11 cellular contexts compared by ENCODE assay signal in genomic region chr16:72015124-72015523, GRCh38. TPM values are rescaled to one million over a fixed set of nuclear protein-coding genes. Genes with fewer than 3 reads are reported as not detected.
"Had no signal": no experiment of that assay in that cellular context is flagged by ENCODE, and none has a peak within 500 bp of the region (broad histone marks: within the 10 kb centered on the region; RNA-seq: fewer than 3 reads in every experiment).

No MANE protein-coding gene starts in this region.

- H3K4me1 ChIP-seq: adrenal gland had no signal

- DNase-seq: activated CD4-positive, alpha-beta T cell treated with anti-CD3 and anti-CD28 coated beads, Interleukin-2, amount 50 U/mL, for 4 hours; activated naive CD4-positive, alpha-beta T cell treated with anti-CD3 and anti-CD28 coated beads, Interleukin-2, amount 50 U/mL, for 16 hours; activated T-cell treated with anti-CD3 and anti-CD28 coated beads, Interleukin-2, amount 50 U/mL, for 1 hour; adrenal gland; effector memory CD8-positive, alpha-beta T cell; hypothalamus; kidney glomerular epithelial cell had no signal

- ATAC-seq: activated CD4-positive, CD25-positive, alpha-beta regulatory T cell treated with anti-CD3 and anti-CD28 coated beads, Interleukin-2, amount 50 U/mL, for 24 hours; effector memory CD8-positive, alpha-beta T cell had no signal

- H3K9me3 ChIP-seq: adrenal gland, tibial nerve had no signal

- H3K36me3 ChIP-seq: adrenal gland had no signal

- H3K27ac ChIP-seq: epithelial cell of prostate, tibial nerve had no signal

- H3K27me3 ChIP-seq: adrenal gland, tibial nerve had no signal

- H3K4me3 ChIP-seq: adrenal gland, tibial nerve had no signal

RNA-seq across cellular contexts. Expression of gene HPR, which starts 47.9 kb away (rescaled TPM):
- total RNA-seq: skeletal muscle tissue had no signal
